In genomic region chr12:127065595-127065994, GRCh38 we compare ENCODE assay signal across 8 cellular contexts.
"Had no signal": no experiment of that assay in that cellular context is flagged by ENCODE, and none has a peak within 500 bp of the region (broad histone marks: within the 10 kb centered on the region; RNA-seq: fewer than 3 reads in every experiment).

No MANE protein-coding gene starts in this region.

- ATAC-seq: GM12878 had no signal

- H3K4me3 ChIP-seq: GM12878 had no signal

- FAIRE-seq: G401.6, GM12878, GM12891, GM12892, GM18507, GM19239 had no signal

- DNase-seq: GDM1, GF-D8 had no signal
